In genomic region chr14:65533736-65534404, GRCh38 we compare ENCODE assay signal across 19 cellular contexts.
DNase-seq lines count a peak whose midpoint lies in the region; ATAC-seq, FAIRE-seq and TF ChIP-seq lines count a peak whose summit lies in the region.
"Had no signal": no experiment of that assay in that cellular context is flagged by ENCODE, and none has a peak within 500 bp of the region (broad histone marks: within the 10 kb centered on the region; RNA-seq: fewer than 3 reads in every experiment).

No MANE protein-coding gene starts in this region.

- intact Hi-C loops in HepG2 (cut with micrococcal nuclease; ENCODE audit: unreplicated experiment) (no loop called here), right lobe of liver (cut with DNase I) (no loop called here), GM12878 (cut with micrococcal nuclease; ENCODE audit: unreplicated experiment) (no loop called here), left lung (cut with DNase I) (no loop called here)

- no peaks in the 10 kb centered on the region for H3K9me3 ChIP-seq in HepG2 (ENCODE audit: low read length)
- H3K9me3 ChIP-seq in right lobe of liver: no peaks in the 10 kb centered on the region
- peaks cover 12% of the 10 kb centered on the region for H3K9me3 ChIP-seq in GM12878 (replicated peaks; ENCODE audit: control insufficient read depth, insufficient read depth, low read length)
- peaks cover 0 to 24% of the 10 kb centered on the region in 2 donors for H3K9me3 ChIP-seq in left lung
- H3K9me3 ChIP-seq: HAP-1 had no signal

- SMC1A ChIA-PET in GM12878 (lab: Charles Lee; ENCODE audit: uncharacterized antibody, unreplicated experiment): interaction anchor here (0.6 to 1.1 kb wide), 3 partner anchors 18 to 196 kb away, joined by 3 to 4 read pairs (median 3); no protein-coding TSS in a partner anchor

- H3K79me2 ChIP-seq in HepG2 (ENCODE audit: insufficient read depth, low read length) (no peaks in the 10 kb centered on the region), GM12878 (ENCODE audit: control insufficient read depth, insufficient read depth, low read length) (peaks cover 49% of the 10 kb centered on the region)

- H3K4me2 ChIP-seq in HepG2 (ENCODE audit: low read depth, low read length): no peak overlapping the region
- no peak overlapping the region for H3K4me2 ChIP-seq in GM12878 (ENCODE audit: control insufficient read depth, insufficient read depth)
- H3K4me2 ChIP-seq: BLaER1 treated with 17β-estradiol and CSF1 and Interleukin-3, amounts not matched to agents 10 nM and 100 nM had no signal

- CTCF ChIA-PET in HepG2 (lab: Yijun Ruan, JAX; ENCODE audit: low intra/inter-chr PET ratio, low total read pairs) (no interaction called here), GM12878 (lab: Yijun Ruan, JAX) (interaction anchor here (0.9 to 1.0 kb wide), 2 partner anchors 21 to 119 kb away, joined by 3 read pairs; no protein-coding TSS in a partner anchor)

- in situ Hi-C loops in HepG2 (cut with HindIII; ENCODE audit: extremely low pct_ligation_motif_present, low pct_unique_long_range_greater_than_20kb) (no loop called here), GM12878 (cut with MboI) (no loop called here)

- no peak overlapping the region for H3K9ac ChIP-seq in HepG2 (ENCODE audit: insufficient read depth, low read depth, low read length)
- H3K9ac ChIP-seq in GM12878 (ENCODE audit: control insufficient read depth, insufficient read depth, low read length): no peak overlapping the region
- H3K9ac ChIP-seq: BLaER1 treated with 17β-estradiol and CSF1 and Interleukin-3, amounts not matched to agents 10 nM and 100 nM had no signal

- H3K36me3 Mint-ChIP-seq in activated T-cell treated with anti-CD3 and anti-CD28 coated beads, Interleukin-2, amount 50 U/mL, for 4 hours (ENCODE audit: insufficient read depth): peaks cover 7% of the 10 kb centered on the region

- H3K27me3 ChIP-seq in HepG2 (ENCODE audit: control insufficient read depth in 1 of 2, insufficient read depth in 2 of 2, low read length in 2 of 2) (no peaks in the 10 kb centered on the region), right lobe of liver (no peaks in the 10 kb centered on the region), GM12878 (replicated peaks in 1 of 2; ENCODE audit: control insufficient read depth in 2 of 2, insufficient read depth in 2 of 2, low read length in 1 of 2) (no peaks in the 10 kb centered on the region), left lung (no peaks in the 10 kb centered on the region)
- H3K27me3 ChIP-seq: BLaER1 treated with 17β-estradiol and CSF1 and Interleukin-3, amounts not matched to agents 10 nM and 100 nM had no signal

- WGBS in HepG2 (ENCODE audit: low lambda C conversion rate): 95% methylated on average over 4 of the region's 4 CpGs
- 92% methylated on average over 4 of the region's 4 CpGs for WGBS in right lobe of liver (ENCODE audit: insufficient coverage, low coverage, low lambda C conversion rate, missing lambda C conversion rate)
- WGBS in GM12878 (ENCODE audit: insufficient coverage, insufficient replicate concordance, low lambda C conversion rate, missing lambda C conversion rate): 82% methylated on average over 4 of the region's 4 CpGs

- no peaks in the 10 kb centered on the region; a peak in 1 of 5 replicates for H3K36me3 ChIP-seq in HepG2 (replicated peaks in 1 of 2; ENCODE audit: control insufficient read depth in 1 of 2, insufficient read depth in 2 of 2, low read length in 2 of 2)
- H3K36me3 ChIP-seq in right lobe of liver: no peaks in the 10 kb centered on the region
- H3K36me3 ChIP-seq in GM12878 (ENCODE audit: control insufficient read depth in 2 of 2, insufficient read depth in 2 of 2, low read length in 1 of 2): peaks cover 0 to 7% of the 10 kb centered on the region in 2 experiments; a peak in 2 of 4 replicates
- H3K36me3 ChIP-seq in left lung: no peaks in the 10 kb centered on the region
- H3K36me3 ChIP-seq: HAP-1 had no signal

- no peak for DNase-seq in HepG2 (ENCODE audit: low spot score)
- DNase-seq in right lobe of liver: no peak
- DNase-seq in HT1080 (ENCODE audit: low read depth): peak; percentile 7
- DNase-seq in GM12878 (ENCODE audit: low read depth, low spot score): no peak
- DNase-seq in left lung: no peak
- DNase-seq in dermis blood vessel endothelial cell: no peak
- no peak for DNase-seq in activated T-cell treated with anti-CD3 and anti-CD28 coated beads, Interleukin-2, amount 50 U/mL, for 4 hours
- DNase-seq: CD8-positive, alpha-beta T cell; DMS 273 treated with DMSO at 0.1 percent for 48 hours; DMS79; GDM1; IMR-90; KBM-7 had no signal

- no TSS peak for BruUV-seq in HepG2 (replicated peaks; lab: Mats Ljungman, UMichigan)
- BruUV-seq in GM12878 (replicated peaks; lab: Mats Ljungman, UMichigan): TSS peak; percentile 10

- H3K9me3 Mint-ChIP-seq in activated T-cell treated with anti-CD3 and anti-CD28 coated beads, Interleukin-2, amount 50 U/mL, for 4 hours: no peaks in the 10 kb centered on the region
- H3K9me3 Mint-ChIP-seq: CD8-positive, alpha-beta T cell had no signal

- TF ChIP-seq RAD21 in HepG2 (CRISPR knock-in tag; IDR thresholded peaks at IDR 0.05): no peak
- TF ChIP-seq RAD21 in GM12878 (IDR thresholded peaks at IDR 0.05; ENCODE audit: insufficient read depth, low read depth, low read length): no peak

- H2AFZ ChIP-seq in HepG2 (ENCODE audit: low read length) (no peak overlapping the region), GM12878 (ENCODE audit: control insufficient read depth, low read depth, low read length) (no peak overlapping the region)

- TF ChIP-seq CTCF in HepG2 (CRISPR knock-in tag; IDR thresholded peaks at IDR 0.05) (no peak), right lobe of liver (IDR thresholded peaks at IDR 0.05) (no peak), GM12878 (IDR thresholded peaks at IDR 0.05 in 2 of 3, conservative IDR thresholded peaks at IDR 0.05 in 1 of 3; ENCODE audit: control insufficient read depth in 2 of 3, extremely low read depth in 1 of 3, insufficient read depth in 1 of 3, low read depth in 3 of 3, low read length in 3 of 3) (no peak), left lung (IDR thresholded peaks at IDR 0.05) (no peak)

- H3K4me1 ChIP-seq in HepG2 (ENCODE audit: insufficient read depth, low read length): no peaks in the 10 kb centered on the region
- H3K4me1 ChIP-seq in right lobe of liver: no peaks in the 10 kb centered on the region
- H3K4me1 ChIP-seq in GM12878 (ENCODE audit: control insufficient read depth, insufficient read depth, low read length): peaks cover 12% of the 10 kb centered on the region; the same call in 1 of the 2 replicates
- no peaks in the 10 kb centered on the region for H3K4me1 ChIP-seq in left lung

- TF ChIP-seq POLR2A in HepG2 (IDR thresholded peaks at IDR 0.05; ENCODE audit: insufficient read depth in 1 of 2, low read depth in 2 of 2, low read length in 2 of 2): no peak
- TF ChIP-seq POLR2A in right lobe of liver (IDR thresholded peaks at IDR 0.05): no peak
- TF ChIP-seq POLR2A in GM12878 (IDR thresholded peaks at IDR 0.05; ENCODE audit: low read depth, low read length): no peak

- H3K4me3 Mint-ChIP-seq in activated T-cell treated with anti-CD3 and anti-CD28 coated beads, Interleukin-2, amount 50 U/mL, for 4 hours: no peak overlapping the region
- H3K4me3 Mint-ChIP-seq: B cell; CD8-positive, alpha-beta T cell had no signal

- no peaks in the 10 kb centered on the region for H4K20me1 ChIP-seq in HepG2 (ENCODE audit: insufficient read depth, low read length)
- no peaks in the 10 kb centered on the region for H4K20me1 ChIP-seq in GM12878 (ENCODE audit: control insufficient read depth, insufficient read depth)
- H4K20me1 ChIP-seq: BLaER1 treated with 17β-estradiol and CSF1 and Interleukin-3, amounts not matched to agents 10 nM and 100 nM had no signal

- TF ChIP-seq EP300 in HepG2 (IDR thresholded peaks at IDR 0.05; ENCODE audit: low read depth in 2 of 2, low read length in 2 of 2) (no peak), HepG2 (CRISPR knock-in tag; IDR thresholded peaks at IDR 0.05; ENCODE audit: borderline replicate concordance) (no peak), GM12878 (IDR thresholded peaks at IDR 0.05; ENCODE audit: borderline replicate concordance in 1 of 2, control insufficient read depth in 1 of 2, low read depth in 2 of 2, low read length in 2 of 2) (no peak)

- H3K4me1 Mint-ChIP-seq in activated T-cell treated with anti-CD3 and anti-CD28 coated beads, Interleukin-2, amount 50 U/mL, for 4 hours (ENCODE audit: low read depth): peaks cover 8% of the 10 kb centered on the region

- no peak overlapping the region for H3K27ac ChIP-seq in HepG2 (ENCODE audit: extremely low read length, insufficient read depth, low read length)
- H3K27ac ChIP-seq in right lobe of liver: no peak overlapping the region
- no peak overlapping the region for H3K27ac ChIP-seq in GM12878 (ENCODE audit: control insufficient read depth, insufficient read depth)
- H3K27ac ChIP-seq in left lung: no peak overlapping the region
- H3K27ac ChIP-seq: BLaER1 treated with 17β-estradiol and CSF1 and Interleukin-3, amounts not matched to agents 10 nM and 100 nM had no signal

- FAIRE-seq in HepG2 (lab: Jason Lieb, UNC) (peak; percentile 46), GM12878 (lab: Jason Lieb, UNC) (no peak)
- FAIRE-seq: GM19239, H1 had no signal

- RAD21 ChIA-PET in GM12878 (lab: Charles Lee; ENCODE audit: unreplicated experiment): interaction anchor here (0.6 to 1.0 kb wide), 2 partner anchors 80 to 119 kb away, joined by 3 read pairs; no protein-coding TSS in a partner anchor

- ATAC-seq in HepG2: no peak
- no peak for ATAC-seq in right lobe of liver
- ATAC-seq in GM12878: no peak
- ATAC-seq in left lung: peak; percentile 53
- ATAC-seq in activated T-cell treated with anti-CD3 and anti-CD28 coated beads, Interleukin-2, amount 50 U/mL, for 4 hours: no peak
- ATAC-seq in GM19023 (IDR thresholded peaks at IDR 0.05; ENCODE audit: unreplicated experiment): no peak
- ATAC-seq: CD8-positive, alpha-beta T cell had no signal

- POLR2A ChIA-PET in HepG2 (lab: Yijun Ruan, JAX) (no interaction called here), GM12878 (lab: Charles Lee) (no interaction called here)

- H3K4me3 ChIP-seq in HepG2 (replicated peaks in 1 of 3; ENCODE audit: insufficient read depth in 1 of 3, low read depth in 2 of 3, low read length in 3 of 3) (no peak overlapping the region), right lobe of liver (no peak overlapping the region), GM12878 (no peak overlapping the region), left lung (no peak overlapping the region)
- H3K4me3 ChIP-seq: BLaER1 treated with 17β-estradiol and CSF1 and Interleukin-3, amounts not matched to agents 10 nM and 100 nM; HAP-1 had no signal

- H3K27me3 Mint-ChIP-seq in activated T-cell treated with anti-CD3 and anti-CD28 coated beads, Interleukin-2, amount 50 U/mL, for 4 hours (ENCODE audit: low read depth): no peaks in the 10 kb centered on the region
- H3K27me3 Mint-ChIP-seq: B cell had no signal

TF ChIP-seq in HepG2, 621 proteins besides CTCF, POLR2A, EP300 and RAD21 (continues in another document):
- TF ChIP-seq CCAR2 (optimal IDR thresholded peaks at IDR 0.05; ENCODE audit: low read depth, low read length) (no peak), TEAD3 (CRISPR knock-in tag; optimal IDR thresholded peaks at IDR 0.05; ENCODE audit: borderline replicate concordance) (no peak), HIVEP1 (CRISPR knock-in tag; IDR thresholded peaks at IDR 0.05) (no peak)

TF ChIP-seq in GM12878, 131 proteins besides CTCF, POLR2A, EP300 and RAD21:
- TF ChIP-seq POU2F2 (IDR thresholded peaks at IDR 0.05; ENCODE audit: borderline replicate concordance, low read depth, low read length): peak; percentile 58; the same call in 1 of the 3 replicates
- no peak for TF ChIP-seq ZZZ3 (IDR thresholded peaks at IDR 0.05; ENCODE audit: control insufficient read depth, insufficient read length, low read depth)
TF ChIP-seq in GM12878: peak in this region for 1.
